11 cellular contexts compared by ENCODE assay signal in the genomic region with DNA sequence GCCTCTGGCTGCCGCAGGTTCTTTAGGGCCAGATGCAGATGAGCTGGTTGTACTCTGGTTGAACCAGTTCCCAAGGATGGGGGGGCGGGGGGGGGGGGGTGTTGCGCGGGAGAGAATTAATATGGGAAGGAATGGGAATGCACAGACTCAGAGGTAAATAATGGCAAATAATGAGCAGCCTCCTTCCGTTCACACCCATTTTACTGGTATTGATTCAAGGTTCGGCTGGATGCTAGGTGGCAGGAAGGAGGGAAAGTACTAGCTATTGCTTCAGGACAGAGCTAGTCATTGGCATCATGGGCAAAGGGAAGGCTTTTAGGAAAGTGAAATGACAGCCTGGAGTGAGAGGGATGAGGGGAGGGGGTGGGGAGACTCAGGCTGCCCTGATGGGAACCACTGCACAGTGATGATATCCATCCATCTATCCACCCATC. TPM values are rescaled to one million over a fixed set of nuclear protein-coding genes. Genes with fewer than 3 reads are reported as not detected.
DNase-seq lines count a peak whose midpoint lies in the region; ATAC-seq and TF ChIP-seq lines count a peak whose summit lies in the region.
"Had no signal": no experiment of that assay in that cellular context is flagged by ENCODE, and none has a peak within 500 bp of the region (broad histone marks: within the 10 kb centered on the region; RNA-seq: fewer than 3 reads in every experiment).

A gene with protein sequence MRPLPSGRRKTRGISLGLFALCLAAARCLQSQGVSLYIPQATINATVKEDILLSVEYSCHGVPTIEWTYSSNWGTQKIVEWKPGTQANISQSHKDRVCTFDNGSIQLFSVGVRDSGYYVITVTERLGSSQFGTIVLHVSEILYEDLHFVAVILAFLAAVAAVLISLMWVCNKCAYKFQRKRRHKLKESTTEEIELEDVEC (minus strand): TSS at position 34 of the 434 bp plus-strand sequence. CDS start 116 bp downstream, outside the sequence.

- peak within 1 kb of the TSS; percentile 75 for H2AFZ ChIP-seq in mammary epithelial cell (ENCODE audit: low read depth, low read length)

- no peak for TF ChIP-seq RAD21 in liver (IDR thresholded peaks at IDR 0.05)

- no peak within 1 kb of the TSS for H3K9ac ChIP-seq in mammary epithelial cell (ENCODE audit: insufficient read depth, low read length)
- H3K9ac ChIP-seq in liver (ENCODE audit: low read depth in 1 of 2, low read length in 2 of 2): no peak within 1 kb of the TSS

- BruUV-seq in mammary epithelial cell (replicated peaks; lab: Mats Ljungman, UMichigan): no TSS peak

- H4K20me1 ChIP-seq in mammary epithelial cell (ENCODE audit: insufficient read depth, low read length): no peaks in the 10 kb centered on the region

- TF ChIP-seq CTCF in mammary epithelial cell (conservative IDR thresholded peaks at IDR 0.05 in 1 of 2, IDR thresholded peaks at IDR 0.05 in 1 of 2; ENCODE audit: extremely low read depth in 1 of 2, insufficient read depth in 1 of 2, low read depth in 1 of 2, low read length in 2 of 2) (no peak), liver (IDR thresholded peaks at IDR 0.05; ENCODE audit: low read depth, low read length, missing input control) (no peak)

- H3K9me3 ChIP-seq in mammary epithelial cell (replicated peaks; ENCODE audit: insufficient read depth, low read length) (no peaks in the 10 kb centered on the region), liver (ENCODE audit: control insufficient read depth in 4 of 4, low read length in 3 of 4) (no peaks in the 10 kb centered on the region), thymus (ENCODE audit: control insufficient read depth) (no peaks in the 10 kb centered on the region)

- dilution Hi-C loops in mammary epithelial cell (cut with HindIII; ENCODE audit: low sequenced_read_pairs): no loop called here

- no peak for ATAC-seq in HG03571 (IDR thresholded peaks at IDR 0.05; ENCODE audit: unreplicated experiment)
- ATAC-seq in GM18519 (IDR thresholded peaks at IDR 0.05; ENCODE audit: low FRiP score, unreplicated experiment): no peak

- DNase-seq in DMS79 treated with DMSO at 0.1 percent for 48 hours (lab: John Stamatoyannopoulos, UW) (peak; percentile 54), DMS79 (lab: John Stamatoyannopoulos, UW) (no peak), mammary epithelial cell (no peak), EL (no peak)
- DNase-seq: 8988T; stimulated activated naive CD4-positive, alpha-beta T cell had no signal

- no peaks in the 10 kb centered on the region for H3K27me3 ChIP-seq in mammary epithelial cell (ENCODE audit: insufficient read depth, low read length)
- no peaks in the 10 kb centered on the region for H3K27me3 ChIP-seq in liver (ENCODE audit: control insufficient read depth in 4 of 4, insufficient read depth in 4 of 4, low read length in 3 of 4)
- peaks cover 5% of the 10 kb centered on the region for H3K27me3 ChIP-seq in thymus (ENCODE audit: control insufficient read depth, insufficient read depth)

- H3K79me2 ChIP-seq in mammary epithelial cell (ENCODE audit: insufficient read depth, low read length): no peaks in the 10 kb centered on the region

- peak within 1 kb of the TSS; percentile 75 for H3K4me2 ChIP-seq in mammary epithelial cell (ENCODE audit: insufficient read depth, low read depth, low read length)

- H3K4me1 ChIP-seq in mammary epithelial cell (ENCODE audit: insufficient read depth, low read length) (peaks cover 5% of the 10 kb centered on the region), liver (ENCODE audit: control insufficient read depth in 4 of 4, insufficient read depth in 4 of 4, low read length in 3 of 4) (peaks cover 2 to 5% (median 4%) of the 10 kb centered on the region in 4 donors), thymus (ENCODE audit: control insufficient read depth, insufficient read depth, low read length) (no peaks in the 10 kb centered on the region)

- in situ Hi-C loops in mammary epithelial cell (cut with MboI; ENCODE audit: low sequenced_read_pairs in 2 of 2): no loop called here

- CTCF ChIA-PET in mammary epithelial cell (lab: Charles Lee; ENCODE audit: low non-redundant PET): interaction anchor here (0.6 kb wide), 1 partner anchor 20 kb away, joined by 3 read pairs; no protein-coding TSS in a partner anchor

- WGBS in mammary epithelial cell (ENCODE audit: low coverage, missing lambda C conversion rate): 33% methylated on average over 3 of the region's 6 CpGs
- 30% methylated on average over 6 of the region's 6 CpGs for WGBS in liver
- 40% methylated on average over 6 of the region's 6 CpGs for WGBS in thymus

- intact Hi-C loops in mammary epithelial cell (cut with micrococcal nuclease): no loop called here

- peak within 1 kb of the TSS in 2 of 3 experiments; percentile 22 to 27 for H3K4me3 ChIP-seq in mammary epithelial cell (replicated peaks in 1 of 3; ENCODE audit: insufficient read depth in 1 of 3, low read depth in 2 of 3, low read length in 3 of 3)
- H3K4me3 ChIP-seq in liver (ENCODE audit: low read depth in 1 of 3, low read length in 3 of 3): peak within 1 kb of the TSS in 2 of 3 donors; percentile 23 to 52
- H3K4me3 ChIP-seq in thymus (ENCODE audit: low read length): peak within 1 kb of the TSS; percentile 24

- H3K27ac ChIP-seq in mammary epithelial cell (ENCODE audit: insufficient read depth, low read depth, low read length) (no peak within 1 kb of the TSS), liver (ENCODE audit: low read depth in 1 of 2, low read length in 2 of 2) (no peak within 1 kb of the TSS), thymus (ENCODE audit: low read depth) (no peak within 1 kb of the TSS)

- no peaks in the 10 kb centered on the region for H3K36me3 ChIP-seq in mammary epithelial cell (ENCODE audit: insufficient read depth, low read length)
- no peaks in the 10 kb centered on the region for H3K36me3 ChIP-seq in liver (ENCODE audit: control insufficient read depth in 4 of 4, insufficient read depth in 3 of 4, low read depth in 1 of 4, low read length in 3 of 4)
- H3K36me3 ChIP-seq in thymus (ENCODE audit: control insufficient read depth, insufficient read depth): no peaks in the 10 kb centered on the region

TF ChIP-seq in liver, 16 proteins besides CTCF, POLR2A, EP300 and RAD21:
- TF ChIP-seq YY1 (IDR thresholded peaks at IDR 0.05): no peak
- no peak for TF ChIP-seq HNF4A (conservative IDR thresholded peaks at IDR 0.05)
- TF ChIP-seq, protein P1, sequence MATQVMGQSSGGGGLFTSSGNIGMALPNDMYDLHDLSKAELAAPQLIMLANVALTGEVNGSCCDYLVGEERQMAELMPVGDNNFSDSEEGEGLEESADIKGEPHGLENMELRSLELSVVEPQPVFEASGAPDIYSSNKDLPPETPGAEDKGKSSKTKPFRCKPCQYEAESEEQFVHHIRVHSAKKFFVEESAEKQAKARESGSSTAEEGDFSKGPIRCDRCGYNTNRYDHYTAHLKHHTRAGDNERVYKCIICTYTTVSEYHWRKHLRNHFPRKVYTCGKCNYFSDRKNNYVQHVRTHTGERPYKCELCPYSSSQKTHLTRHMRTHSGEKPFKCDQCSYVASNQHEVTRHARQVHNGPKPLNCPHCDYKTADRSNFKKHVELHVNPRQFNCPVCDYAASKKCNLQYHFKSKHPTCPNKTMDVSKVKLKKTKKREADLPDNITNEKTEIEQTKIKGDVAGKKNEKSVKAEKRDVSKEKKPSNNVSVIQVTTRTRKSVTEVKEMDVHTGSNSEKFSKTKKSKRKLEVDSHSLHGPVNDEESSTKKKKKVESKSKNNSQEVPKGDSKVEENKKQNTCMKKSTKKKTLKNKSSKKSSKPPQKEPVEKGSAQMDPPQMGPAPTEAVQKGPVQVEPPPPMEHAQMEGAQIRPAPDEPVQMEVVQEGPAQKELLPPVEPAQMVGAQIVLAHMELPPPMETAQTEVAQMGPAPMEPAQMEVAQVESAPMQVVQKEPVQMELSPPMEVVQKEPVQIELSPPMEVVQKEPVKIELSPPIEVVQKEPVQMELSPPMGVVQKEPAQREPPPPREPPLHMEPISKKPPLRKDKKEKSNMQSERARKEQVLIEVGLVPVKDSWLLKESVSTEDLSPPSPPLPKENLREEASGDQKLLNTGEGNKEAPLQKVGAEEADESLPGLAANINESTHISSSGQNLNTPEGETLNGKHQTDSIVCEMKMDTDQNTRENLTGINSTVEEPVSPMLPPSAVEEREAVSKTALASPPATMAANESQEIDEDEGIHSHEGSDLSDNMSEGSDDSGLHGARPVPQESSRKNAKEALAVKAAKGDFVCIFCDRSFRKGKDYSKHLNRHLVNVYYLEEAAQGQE (IDR thresholded peaks at IDR 0.05): no peak
- no peak for TF ChIP-seq NR2F2 (IDR thresholded peaks at IDR 0.05)
- TF ChIP-seq, protein P2, sequence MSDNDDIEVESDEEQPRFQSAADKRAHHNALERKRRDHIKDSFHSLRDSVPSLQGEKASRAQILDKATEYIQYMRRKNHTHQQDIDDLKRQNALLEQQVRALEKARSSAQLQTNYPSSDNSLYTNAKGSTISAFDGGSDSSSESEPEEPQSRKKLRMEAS (IDR thresholded peaks at IDR 0.05): no peak
- TF ChIP-seq JUND (IDR thresholded peaks at IDR 0.05): no peak
- TF ChIP-seq, protein P3, sequence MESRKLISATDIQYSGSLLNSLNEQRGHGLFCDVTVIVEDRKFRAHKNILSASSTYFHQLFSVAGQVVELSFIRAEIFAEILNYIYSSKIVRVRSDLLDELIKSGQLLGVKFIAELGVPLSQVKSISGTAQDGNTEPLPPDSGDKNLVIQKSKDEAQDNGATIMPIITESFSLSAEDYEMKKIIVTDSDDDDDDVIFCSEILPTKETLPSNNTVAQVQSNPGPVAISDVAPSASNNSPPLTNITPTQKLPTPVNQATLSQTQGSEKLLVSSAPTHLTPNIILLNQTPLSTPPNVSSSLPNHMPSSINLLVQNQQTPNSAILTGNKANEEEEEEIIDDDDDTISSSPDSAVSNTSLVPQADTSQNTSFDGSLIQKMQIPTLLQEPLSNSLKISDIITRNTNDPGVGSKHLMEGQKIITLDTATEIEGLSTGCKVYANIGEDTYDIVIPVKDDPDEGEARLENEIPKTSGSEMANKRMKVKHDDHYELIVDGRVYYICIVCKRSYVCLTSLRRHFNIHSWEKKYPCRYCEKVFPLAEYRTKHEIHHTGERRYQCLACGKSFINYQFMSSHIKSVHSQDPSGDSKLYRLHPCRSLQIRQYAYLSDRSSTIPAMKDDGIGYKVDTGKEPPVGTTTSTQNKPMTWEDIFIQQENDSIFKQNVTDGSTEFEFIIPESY (IDR thresholded peaks at IDR 0.05): no peak
- no peak for TF ChIP-seq RXRA (IDR thresholded peaks at IDR 0.05)

RNA-seq across cellular contexts. Expression of the gene that starts here (rescaled TPM):
- total RNA-seq in mammary epithelial cell: under 1 TPM in 1 of 2 donors, not detected in 1; 0.17 TPM
- polyA plus RNA-seq in mammary epithelial cell: 0.03 TPM
- not detected for polyA minus RNA-seq in mammary epithelial cell
- total RNA-seq in liver: not detected
- polyA plus RNA-seq in liver: under 1 TPM in 1 of 2 donors, not detected in 1; 0.05 TPM
- 0.14 TPM for polyA plus RNA-seq in thymus
- polyA plus RNA-seq: neural cell had no signal
